ENCODE assay signal across 33 cellular contexts in the genomic region with DNA sequence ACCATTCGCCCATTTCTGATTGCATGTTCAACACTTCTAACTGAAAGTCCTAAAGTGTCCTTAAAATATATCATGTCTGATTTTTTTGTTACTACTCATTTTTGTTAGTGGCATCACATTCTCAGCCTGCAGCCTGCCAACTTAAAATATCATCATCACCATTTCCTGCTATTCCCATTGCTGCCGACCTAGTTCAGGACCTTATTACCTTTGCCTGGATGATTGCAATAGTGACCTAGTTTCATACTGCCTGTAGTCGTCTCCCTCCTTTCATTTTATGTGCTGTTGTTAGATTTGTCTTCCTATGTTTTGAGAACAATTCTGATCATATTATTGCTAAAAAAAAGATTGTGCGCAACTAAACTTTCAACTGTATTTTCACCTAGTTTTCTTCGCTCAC. TPM values are rescaled to one million over a fixed set of nuclear protein-coding genes. Genes with fewer than 3 reads are reported as not detected.
"Had no signal": no experiment of that assay in that cellular context is flagged by ENCODE, and none has a peak within 500 bp of the region (broad histone marks: within the 10 kb centered on the region; RNA-seq: fewer than 3 reads in every experiment).

No MANE protein-coding gene starts in this region.

- H3K27me3 Mint-ChIP-seq: activated CD4-positive, alpha-beta memory T cell treated with anti-CD3 and anti-CD28 coated beads, Interleukin-2, amount 10 ng/mL, durations not matched to agents 7 days and 5 days; activated CD8-positive, alpha-beta memory T cell treated with anti-CD3 and anti-CD28 coated beads, Interleukin-2, amount 10 ng/mL, durations not matched to agents 7 days and 5 days; activated naive CD4-positive, alpha-beta T cell treated with anti-CD3 and anti-CD28 coated beads, Interleukin-2, amount 50 U/mL, for 24 hours; activated naive CD8-positive, alpha-beta T cell treated with anti-CD3 and anti-CD28 coated beads, Interleukin-2, amount 10 ng/mL, durations not matched to agents 7 days and 5 days had no signal

- ATAC-seq: activated CD8-positive, alpha-beta memory T cell treated with anti-CD3 and anti-CD28 coated beads, Interleukin-2, amount 10 ng/mL, durations not matched to agents 7 days and 5 days had no signal

- H3K9me3 ChIP-seq: ascending aorta had no signal

- H3K27ac ChIP-seq: ascending aorta, cardiac muscle cell, KMS-11, VCaP had no signal

- H3K9ac ChIP-seq: KMS-11 had no signal

- DNase-seq: activated CD4-positive, alpha-beta memory T cell treated with anti-CD3 and anti-CD28 coated beads, Interleukin-2, amount 10 ng/mL, durations not matched to agents 7 days and 5 days; activated CD4-positive, alpha-beta T cell treated with anti-CD3 and anti-CD28 coated beads for 1 hour; activated CD4-positive, alpha-beta T cell treated with anti-CD3 and anti-CD28 coated beads for 48 hours; activated CD4-positive, CD25-positive, alpha-beta regulatory T cell; activated CD8-positive, alpha-beta memory T cell treated with anti-CD3 and anti-CD28 coated beads for 24 hours; activated CD8-positive, alpha-beta memory T cell treated with anti-CD3 and anti-CD28 coated beads, Interleukin-2, amount 10 ng/mL, durations not matched to agents 7 days and 5 days; activated CD8-positive, alpha-beta memory T cell treated with anti-CD3 and anti-CD28 coated beads, Interleukin-2, amount 50 U/mL, for 48 hours; activated effector memory CD4-positive, alpha-beta T cell treated with anti-CD3 and anti-CD28 coated beads, Interleukin-2, amount 50 U/mL, for 16 hours; activated naive CD4-positive, alpha-beta T cell treated with Interleukin-2 at 50 U/mL for 16 hours; activated naive CD8-positive, alpha-beta T cell treated with anti-CD3 and anti-CD28 coated beads, Interleukin-2, amount 10 ng/mL, durations not matched to agents 7 days and 5 days; activated T-cell treated with anti-CD3 and anti-CD28 coated beads, Interleukin-2, amount 50 U/mL, for 48 hours; amygdala; NCI-H1105; NCI-H1417 treated with DMSO at 0.1 percent for 48 hours; NCI-H187 treated with DMSO at 0.1 percent for 48 hours; NCI-H2081 treated with DMSO at 0.1 percent for 48 hours; NCI-H345; NCI-H524 treated with DMSO at 0.1 percent for 48 hours; NCI-H748 treated with DMSO at 0.1 percent for 48 hours; NK-92 treated with Interleukin-12 subunit alpha and Interleukin-12 subunit beta, amount 100 ng/mL, for 24 hours; OCI-M1; Right ventricle myocardium superior; SW 1271; T-helper 1 cell; T-helper 2 cell; T-helper 9 cell had no signal

- H3K4me3 ChIP-seq: ascending aorta, cardiac muscle cell had no signal

- H3K4me3 Mint-ChIP-seq: activated CD4-positive, alpha-beta memory T cell treated with anti-CD3 and anti-CD28 coated beads, Interleukin-2, amount 10 ng/mL, durations not matched to agents 7 days and 5 days; activated CD8-positive, alpha-beta memory T cell treated with anti-CD3 and anti-CD28 coated beads, Interleukin-2, amount 10 ng/mL, durations not matched to agents 7 days and 5 days; activated naive CD4-positive, alpha-beta T cell treated with anti-CD3 and anti-CD28 coated beads, Interleukin-2, amount 50 U/mL, for 24 hours; activated naive CD8-positive, alpha-beta T cell treated with anti-CD3 and anti-CD28 coated beads, Interleukin-2, amount 10 ng/mL, durations not matched to agents 7 days and 5 days had no signal

- H3K27ac Mint-ChIP-seq: activated CD4-positive, alpha-beta memory T cell treated with anti-CD3 and anti-CD28 coated beads, Interleukin-2, amount 10 ng/mL, durations not matched to agents 7 days and 5 days; activated CD8-positive, alpha-beta memory T cell treated with anti-CD3 and anti-CD28 coated beads, Interleukin-2, amount 10 ng/mL, durations not matched to agents 7 days and 5 days; activated naive CD4-positive, alpha-beta T cell treated with anti-CD3 and anti-CD28 coated beads, Interleukin-2, amount 50 U/mL, for 24 hours; activated naive CD8-positive, alpha-beta T cell treated with anti-CD3 and anti-CD28 coated beads, Interleukin-2, amount 10 ng/mL, durations not matched to agents 7 days and 5 days had no signal

- H3K9me3 Mint-ChIP-seq: activated CD4-positive, alpha-beta memory T cell treated with anti-CD3 and anti-CD28 coated beads, Interleukin-2, amount 10 ng/mL, durations not matched to agents 7 days and 5 days; activated naive CD4-positive, alpha-beta T cell treated with anti-CD3 and anti-CD28 coated beads, Interleukin-2, amount 50 U/mL, for 24 hours; activated naive CD8-positive, alpha-beta T cell treated with anti-CD3 and anti-CD28 coated beads, Interleukin-2, amount 10 ng/mL, durations not matched to agents 7 days and 5 days had no signal

- H3K27me3 ChIP-seq: ascending aorta, cardiac muscle cell had no signal

- H3K4me2 ChIP-seq: KMS-11 had no signal

RNA-seq across cellular contexts. Expression of gene CALHM4, which starts 23.9 kb away (rescaled TPM):
- total RNA-seq: activated CD4-positive, alpha-beta memory T cell treated with anti-CD3 and anti-CD28 coated beads, Interleukin-2, amount 10 ng/mL, durations not matched to agents 7 days and 5 days; activated CD8-positive, alpha-beta memory T cell treated with anti-CD3 and anti-CD28 coated beads, Interleukin-2, amount 10 ng/mL, durations not matched to agents 7 days and 5 days; activated naive CD8-positive, alpha-beta T cell treated with anti-CD3 and anti-CD28 coated beads, Interleukin-2, amount 10 ng/mL, durations not matched to agents 7 days and 5 days; ascending aorta; cardiac muscle cell; M059J; NCI-H460; Right ventricle myocardium superior had no signal

RNA-seq across cellular contexts. Expression of gene TRAPPC3L, which starts 32.0 kb away (rescaled TPM):
- total RNA-seq: activated CD4-positive, alpha-beta memory T cell treated with anti-CD3 and anti-CD28 coated beads, Interleukin-2, amount 10 ng/mL, durations not matched to agents 7 days and 5 days; activated CD8-positive, alpha-beta memory T cell treated with anti-CD3 and anti-CD28 coated beads, Interleukin-2, amount 10 ng/mL, durations not matched to agents 7 days and 5 days; activated naive CD8-positive, alpha-beta T cell treated with anti-CD3 and anti-CD28 coated beads, Interleukin-2, amount 10 ng/mL, durations not matched to agents 7 days and 5 days; ascending aorta; cardiac muscle cell; NCI-H460 had no signal

RNA-seq across cellular contexts. Expression of gene RSPH4A, which starts 38.8 kb away (rescaled TPM):
- total RNA-seq: M059J, NCI-H460, Right ventricle myocardium superior had no signal
